ENCODE assay signal across 8 cellular contexts in the genomic region with DNA sequence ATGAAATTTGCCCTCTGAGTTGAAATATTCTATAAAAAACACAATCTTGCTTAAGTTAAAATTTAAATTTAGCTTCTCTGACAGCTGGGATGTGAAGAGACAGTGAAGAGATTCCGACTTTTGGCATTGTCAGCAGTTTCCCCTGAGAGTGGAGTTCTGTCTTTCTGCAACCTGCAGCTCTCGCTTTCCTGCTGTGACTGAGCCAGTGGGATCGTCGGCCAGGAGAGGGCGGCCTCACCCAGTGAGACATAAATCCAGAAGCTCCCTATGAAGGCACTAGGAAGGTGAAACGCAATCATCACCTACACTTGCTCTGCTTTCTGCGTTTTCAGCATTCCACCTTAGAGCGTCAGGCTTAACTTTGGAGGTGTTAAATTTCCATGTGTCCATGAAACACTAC.
A peak's percentile ranks its signal among the peaks of the same experiment; 100 is the strongest.
DNase-seq lines count a peak whose midpoint lies in the region; ATAC-seq and TF ChIP-seq lines count a peak whose summit lies in the region.

No MANE protein-coding gene starts in this region.

- H3K4me1 Mint-ChIP-seq in T-helper 17 cell = no peaks in the 10 kb centered on the region

- no peak overlapping the region for H2AFZ ChIP-seq in Loucy (ENCODE audit: low read length)

- H3F3A ChIP-seq in Loucy (ENCODE audit: low read depth) = no peaks in the 10 kb centered on the region

- ATAC-seq in left lung (no peak), omental fat pad (ENCODE audit: low FRiP score) (no peak), T-helper 17 cell (no peak)

- no peak overlapping the region for H3K27ac ChIP-seq in left lung
- H3K27ac ChIP-seq in coronary artery = no peak overlapping the region

- no peaks in the 10 kb centered on the region for H3K36me3 ChIP-seq in Loucy (ENCODE audit: insufficient read depth, low read length)
- H3K36me3 ChIP-seq in adipocyte (ENCODE audit: control insufficient read depth, insufficient read depth, low read length, severe bottlenecking) = no peaks in the 10 kb centered on the region
- no peaks in the 10 kb centered on the region for H3K36me3 ChIP-seq in left lung

- H3K9ac ChIP-seq in Loucy (ENCODE audit: low read depth, low read length, poor library complexity, severe bottlenecking) = no peak overlapping the region
- no peak overlapping the region for H3K9ac ChIP-seq in adipocyte (ENCODE audit: low read length)

- no peak overlapping the region for H3K27ac Mint-ChIP-seq in T-helper 17 cell

- TF ChIP-seq CTCF in Loucy (conservative IDR thresholded peaks at IDR 0.05; ENCODE audit: low read length) (peak; percentile 34; the same call in 1 of the 2 replicates), left lung (IDR thresholded peaks at IDR 0.05) (peak in 1 of 2 donors; percentile 31), coronary artery (IDR thresholded peaks at IDR 0.05) (no peak), omental fat pad (IDR thresholded peaks at IDR 0.05) (no peak)

- H3K27me3 ChIP-seq in Loucy (ENCODE audit: insufficient read depth, low read length, poor library complexity, severe bottlenecking) (no peaks in the 10 kb centered on the region), adipocyte (replicated peaks; ENCODE audit: control insufficient read depth, insufficient read depth, low read length) (peaks cover 3% of the 10 kb centered on the region), left lung (no peaks in the 10 kb centered on the region)

- no peaks in the 10 kb centered on the region for H3K4me1 ChIP-seq in Loucy (ENCODE audit: insufficient read depth, low read length, poor library complexity, severe bottlenecking)
- H3K4me1 ChIP-seq in adipocyte (ENCODE audit: control insufficient read depth, insufficient read depth, low read length) = no peaks in the 10 kb centered on the region
- H3K4me1 ChIP-seq in left lung = no peaks in the 10 kb centered on the region

- H3K4me2 ChIP-seq in Loucy (ENCODE audit: low read depth, low read length, poor library complexity, severe bottlenecking) = no peak overlapping the region

- no peaks in the 10 kb centered on the region for H3K36me3 Mint-ChIP-seq in T-helper 17 cell (ENCODE audit: low read depth)

- no peaks in the 10 kb centered on the region for H3K9me2 ChIP-seq in Loucy (replicated peaks; ENCODE audit: low read depth, low read length)

- H4K20me1 ChIP-seq in Loucy (ENCODE audit: insufficient read depth, low read length, poor library complexity, severe bottlenecking) = no peaks in the 10 kb centered on the region

- H3K79me2 ChIP-seq in Loucy (ENCODE audit: insufficient read depth, low read length) = no peaks in the 10 kb centered on the region

- intact Hi-C loops in left lung (cut with DNase I) = no loop called here

- no peak overlapping the region for H3K4me3 Mint-ChIP-seq in T-helper 17 cell

- no peak overlapping the region for H3K4me3 ChIP-seq in Loucy (ENCODE audit: low read length, poor library complexity, severe bottlenecking)
- no peak overlapping the region for H3K4me3 ChIP-seq in adipocyte (ENCODE audit: low read length)
- H3K4me3 ChIP-seq in left lung = no peak overlapping the region
- H3K4me3 ChIP-seq in coronary artery = no peak overlapping the region

- DNase-seq in EH (ENCODE audit: low read depth) (peak; percentile 24), adipocyte (ENCODE audit: low read depth) (peak; percentile 28), left lung (peak; percentile 39 to 75), coronary artery (ENCODE audit: low spot score) (no peak), omental fat pad (ENCODE audit: low spot score) (no peak), T-helper 17 cell (no peak)
- no peak for DNase-seq in activated T-cell treated with anti-CD3 and anti-CD28 coated beads, Interleukin-2, amount 50 U/mL, for 1 hour

- H3K9me3 ChIP-seq in Loucy (ENCODE audit: insufficient read depth, low read depth, low read length) (no peaks in the 10 kb centered on the region), adipocyte (ENCODE audit: control insufficient read depth, low read length) (no peaks in the 10 kb centered on the region), left lung (no peaks in the 10 kb centered on the region), T-helper 17 cell (ENCODE audit: control insufficient read depth, low read length, poor library complexity, severe bottlenecking) (no peaks in the 10 kb centered on the region)

- H3K27me3 Mint-ChIP-seq in T-helper 17 cell = peaks cover 38% of the 10 kb centered on the region

Comparison
In these comparisons a context has a peak if more than half of its experiments do, and no peak if none do; other contexts are left out.
1. DNase-seq: peak in EH (single experiment), adipocyte (single experiment) and left lung (2 of 2); none in activated T-cell treated with anti-CD3 and anti-CD28 coated beads, Interleukin-2, amount 50 U/mL, for 1 hour (single experiment), coronary artery (single experiment), omental fat pad (single experiment) and T-helper 17 cell (0 of 3).